Comparison of ENCODE assay signal across 22 cellular contexts in genomic region chr1:93612510-93612909, GRCh38.
DNase-seq lines count a peak whose midpoint lies in the region; ATAC-seq, FAIRE-seq and TF ChIP-seq lines count a peak whose summit lies in the region.
"Had no signal": no experiment of that assay in that cellular context is flagged by ENCODE, and none has a peak within 500 bp of the region (broad histone marks: within the 10 kb centered on the region; RNA-seq: fewer than 3 reads in every experiment).

No MANE protein-coding gene starts in this region.

- peaks cover 69% of the 10 kb centered on the region for H4K20me1 ChIP-seq in astrocyte (ENCODE audit: insufficient read depth, low read length)

- no peaks in the 10 kb centered on the region for H3K36me3 ChIP-seq in astrocyte (ENCODE audit: insufficient read depth, low read length)
- H3K36me3 ChIP-seq in kidney (ENCODE audit: control insufficient read depth in 1 of 2, insufficient read depth in 2 of 2, low read length in 2 of 2) = no peaks in the 10 kb centered on the region
- H3K36me3 ChIP-seq in stomach smooth muscle (ENCODE audit: control insufficient read depth in 2 of 2, insufficient read depth in 2 of 2, low read length in 2 of 2) = no peaks in the 10 kb centered on the region
- H3K36me3 ChIP-seq in trophoblast cell (ENCODE audit: control insufficient read depth in 1 of 2, insufficient read depth in 2 of 2, low read length in 2 of 2) = no peaks in the 10 kb centered on the region
- H3K36me3 ChIP-seq: colonic mucosa, gastroesophageal sphincter, neural progenitor cell had no signal

- H3K79me1 ChIP-seq in trophoblast cell (ENCODE audit: low read length) = peaks cover 33% of the 10 kb centered on the region

- H3K79me2 ChIP-seq in astrocyte (ENCODE audit: insufficient read depth, low read length) (peaks cover 89% of the 10 kb centered on the region), trophoblast cell (ENCODE audit: control insufficient read depth, insufficient read depth, low read length, poor library complexity) (peaks cover 6% of the 10 kb centered on the region)

- intact Hi-C loops in kidney (cut with DNase I) = no loop called here

- no peak overlapping the region for H4K91ac ChIP-seq in trophoblast cell (ENCODE audit: low read depth, low read length)

- H3K27ac Mint-ChIP-seq in astrocyte (ENCODE audit: unreplicated experiment) = no peak overlapping the region
- H3K27ac Mint-ChIP-seq: activated CD4-positive, alpha-beta T cell treated with anti-CD3 and anti-CD28 coated beads, Interleukin-2, amount 10 ng/mL, durations not matched to agents 24 days and 14 days; neural progenitor cell had no signal

- no peak overlapping the region for H3K23ac ChIP-seq in trophoblast cell (ENCODE audit: low read length)

- no peak overlapping the region for H4K8ac ChIP-seq in trophoblast cell (ENCODE audit: low read depth, low read length)

- H2BK5ac ChIP-seq in trophoblast cell (ENCODE audit: low read depth, low read length, poor library complexity) = no peak overlapping the region

- H3K36me3 Mint-ChIP-seq in astrocyte (ENCODE audit: low read depth, unreplicated experiment) = peaks cover 12% of the 10 kb centered on the region
- H3K36me3 Mint-ChIP-seq: immature natural killer cell had no signal

- H3K18ac ChIP-seq in trophoblast cell (ENCODE audit: low read length) = no peak overlapping the region

- no CpG with 5 or more reads among the region's 3 CpGs for WGBS in trophoblast cell (ENCODE audit: extremely low coverage, insufficient coverage, insufficient read length)

- H2AK5ac ChIP-seq in trophoblast cell (ENCODE audit: low read length) = no peak overlapping the region

- TF ChIP-seq CTCF in astrocyte (IDR thresholded peaks at IDR 0.05; ENCODE audit: insufficient read depth, low read depth, low read length) (no peak), kidney (IDR thresholded peaks at IDR 0.05; ENCODE audit: borderline replicate concordance, extremely low read depth, insufficient read depth) (no peak)

- H3K4ac ChIP-seq in trophoblast cell (ENCODE audit: low read depth, low read length) = no peak overlapping the region

- no peak for ATAC-seq in stimulated activated naive CD8-positive, alpha-beta T cell treated with anti-CD3 and anti-CD28 coated beads, Interleukin-15, Interleukin-2, amounts not matched to agents 100 U/mL and 50 U/mL, for 24 hours
- no peak for ATAC-seq in GM18861 (IDR thresholded peaks at IDR 0.05; ENCODE audit: unreplicated experiment)
- ATAC-seq: gastroesophageal sphincter had no signal

- H3K14ac ChIP-seq in trophoblast cell (ENCODE audit: low read length) = no peak overlapping the region

- H3K4me3 Mint-ChIP-seq in astrocyte (ENCODE audit: unreplicated experiment) = no peak overlapping the region
- H3K4me3 Mint-ChIP-seq: activated CD4-positive, alpha-beta T cell treated with anti-CD3 and anti-CD28 coated beads, Interleukin-2, amount 10 ng/mL, durations not matched to agents 24 days and 14 days; IgD-negative memory B cell; immature natural killer cell; neural progenitor cell had no signal

- H2BK120ac ChIP-seq in trophoblast cell (ENCODE audit: insufficient read depth, low read length, poor library complexity) = no peak overlapping the region

- H3K4me1 ChIP-seq in astrocyte (ENCODE audit: insufficient read depth, low read length) (peaks cover 67% of the 10 kb centered on the region), kidney (ENCODE audit: control insufficient read depth in 1 of 2, insufficient read depth in 1 of 2, low read depth in 1 of 2, low read length in 2 of 2) (peaks cover 48 to 49% of the 10 kb centered on the region in 2 donors), stomach smooth muscle (ENCODE audit: control insufficient read depth, insufficient read depth, low read length) (peaks cover 38% of the 10 kb centered on the region), trophoblast cell (ENCODE audit: control insufficient read depth in 1 of 2, insufficient read depth in 2 of 2, low read length in 2 of 2) (peaks cover 51 to 58% of the 10 kb centered on the region in 2 experiments)

- FAIRE-seq in astrocyte (lab: Jason Lieb, UNC) (no peak), kidney (lab: Jason Lieb, UNC) (no peak)
- FAIRE-seq: H1 had no signal

- H3K9ac ChIP-seq in astrocyte (ENCODE audit: low read length) = no peak overlapping the region
- H3K9ac ChIP-seq in kidney (ENCODE audit: low read length in 2 of 2) = peak overlapping the region in 1 of 2 donors; percentile 67
- H3K9ac ChIP-seq in stomach smooth muscle (ENCODE audit: low read length in 2 of 2) = peak overlapping the region in 1 of 2 donors; percentile 21
- no peak overlapping the region for H3K9ac ChIP-seq in trophoblast cell (ENCODE audit: low read length)
- H3K9ac ChIP-seq: neural progenitor cell had no signal

- DNase-seq in NCI-H446 treated with DMSO at 0.1 percent for 48 hours (lab: John Stamatoyannopoulos, UW) (peak; percentile 94), astrocyte (ENCODE audit: low read depth) (no peak), kidney (no peak), trophoblast cell (no peak)
- no peak for DNase-seq in stimulated activated naive CD8-positive, alpha-beta T cell treated with anti-CD3 and anti-CD28 coated beads, Interleukin-15, Interleukin-2, amounts not matched to agents 100 U/mL and 50 U/mL, for 24 hours
- DNase-seq in activated CD4-positive, alpha-beta T cell treated with anti-CD3 and anti-CD28 coated beads for 4 hours = no peak
- DNase-seq: activated CD4-positive, alpha-beta T cell treated with anti-CD3 and anti-CD28 coated beads, Interleukin-2, amount 10 ng/mL, durations not matched to agents 24 days and 14 days; activated CD8-positive, alpha-beta memory T cell treated with anti-CD3 and anti-CD28 coated beads, Interleukin-2, amount 50 U/mL, for 48 hours; activated naive CD4-positive, alpha-beta T cell; colonic mucosa; immature natural killer cell; MV-4-11; NCI-H2029 treated with DMSO at 0.1 percent for 48 hours; NCI-H510A treated with DMSO at 0.1 percent for 48 hours; substantia nigra; T1000 had no signal

- H2AFZ ChIP-seq in astrocyte (ENCODE audit: low read depth, low read length) = no peak overlapping the region
- no peak overlapping the region for H2AFZ ChIP-seq in trophoblast cell (ENCODE audit: insufficient read depth, low read length, poor library complexity)
- H2AFZ ChIP-seq: neural progenitor cell had no signal

- H3K27ac ChIP-seq in astrocyte (ENCODE audit: low read depth, low read length) = no peak overlapping the region
- H3K27ac ChIP-seq in kidney (ENCODE audit: low read depth in 2 of 2, low read length in 2 of 2) = peak overlapping the region; percentile 21 to 63
- peak overlapping the region; percentile 11 for H3K27ac ChIP-seq in stomach smooth muscle (ENCODE audit: low read length)
- H3K27ac ChIP-seq in trophoblast cell (ENCODE audit: low read depth, low read length) = no peak overlapping the region
- H3K27ac ChIP-seq: colonic mucosa, neural progenitor cell had no signal

- no peak overlapping the region for H3K4me3 ChIP-seq in astrocyte (ENCODE audit: insufficient read depth, low read depth, low read length)
- H3K4me3 ChIP-seq in kidney (ENCODE audit: low read length in 2 of 2) = peak overlapping the region; percentile 12 to 60
- H3K4me3 ChIP-seq in stomach smooth muscle (ENCODE audit: low read length in 2 of 2) = peak overlapping the region in 1 of 2 donors; percentile 22
- H3K4me3 ChIP-seq in trophoblast cell (ENCODE audit: low read depth, low read length) = no peak overlapping the region
- H3K4me3 ChIP-seq: colonic mucosa, neural progenitor cell had no signal

- H3K27me3 ChIP-seq in astrocyte (ENCODE audit: insufficient read depth, low read length) (no peaks in the 10 kb centered on the region), stomach smooth muscle (ENCODE audit: control insufficient read depth in 1 of 2, insufficient read depth in 2 of 2, low read length in 2 of 2) (no peaks in the 10 kb centered on the region), trophoblast cell (ENCODE audit: insufficient read depth, low read length) (no peaks in the 10 kb centered on the region)
- H3K27me3 ChIP-seq: colonic mucosa, gastroesophageal sphincter, neural progenitor cell had no signal

- H3K4me1 Mint-ChIP-seq in astrocyte (ENCODE audit: low read depth, unreplicated experiment) = peaks cover 79% of the 10 kb centered on the region

- H3K4me2 ChIP-seq in astrocyte (ENCODE audit: low read length) (peak overlapping the region; percentile 71), trophoblast cell (ENCODE audit: low read length) (no peak overlapping the region)

- H4K12ac ChIP-seq in trophoblast cell (ENCODE audit: low read depth, low read length) = no peak overlapping the region

- H3K9me3 ChIP-seq in astrocyte (ENCODE audit: insufficient read depth, low read depth, low read length) (no peaks in the 10 kb centered on the region), kidney (ENCODE audit: control insufficient read depth in 1 of 2, low read length in 2 of 2) (no peaks in the 10 kb centered on the region), stomach smooth muscle (ENCODE audit: control insufficient read depth in 2 of 2, low read length in 2 of 2) (no peaks in the 10 kb centered on the region), trophoblast cell (ENCODE audit: insufficient read depth, low read depth, low read length) (no peaks in the 10 kb centered on the region)
- H3K9me3 ChIP-seq: colonic mucosa, gastroesophageal sphincter had no signal

- no peaks in the 10 kb centered on the region for H3K27me3 Mint-ChIP-seq in astrocyte (ENCODE audit: low read depth, unreplicated experiment)
- H3K27me3 Mint-ChIP-seq: IgD-negative memory B cell had no signal

- no peaks in the 10 kb centered on the region for H3K9me3 Mint-ChIP-seq in astrocyte (ENCODE audit: unreplicated experiment)
- H3K9me3 Mint-ChIP-seq: activated CD4-positive, alpha-beta T cell treated with anti-CD3 and anti-CD28 coated beads, Interleukin-2, amount 10 ng/mL, durations not matched to agents 24 days and 14 days; IgD-negative memory B cell; immature natural killer cell; neural progenitor cell had no signal

- H2BK12ac ChIP-seq in trophoblast cell (ENCODE audit: low read length) = no peak overlapping the region

Comparison
In these comparisons a context has a peak if more than half of its experiments do, and no peak if none do; other contexts are left out.
1. H3K27ac ChIP-seq: peak in kidney (2 of 2) and stomach smooth muscle (single experiment); none in astrocyte (single experiment) and trophoblast cell (single experiment).
2. H3K4me3 ChIP-seq: peak in kidney (2 of 2); none in astrocyte (single experiment) and trophoblast cell (single experiment).